15 cellular contexts compared by ENCODE assay signal in the genomic region with DNA sequence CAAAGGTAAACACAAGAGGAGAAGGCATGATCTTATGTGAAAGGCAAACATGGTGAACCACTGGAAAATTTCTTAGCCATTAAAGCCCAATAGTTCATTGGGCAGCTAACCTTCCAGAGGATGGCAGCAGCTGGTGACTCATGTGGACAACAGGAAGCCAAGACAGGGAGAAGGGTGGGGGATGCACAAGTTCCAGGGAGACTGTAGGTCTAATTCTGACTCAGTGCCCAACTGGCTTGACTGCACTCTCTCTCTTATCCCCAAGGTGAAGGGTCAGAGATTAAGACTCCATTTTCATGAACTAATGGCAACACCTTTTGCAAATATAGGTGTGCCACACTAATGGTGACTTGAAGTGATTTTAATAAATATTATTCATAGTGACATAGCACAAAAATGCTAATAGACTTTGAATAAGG. TPM values are rescaled to one million over a fixed set of nuclear protein-coding genes. Genes with fewer than 3 reads are reported as not detected.
A peak's percentile ranks its signal among the peaks of the same experiment; 100 is the strongest.
DNase-seq lines count a peak whose midpoint lies in the region; ATAC-seq and TF ChIP-seq lines count a peak whose summit lies in the region.
"Had no signal": no experiment of that assay in that cellular context is flagged by ENCODE, and none has a peak within 500 bp of the region (broad histone marks: within the 10 kb centered on the region; RNA-seq: fewer than 3 reads in every experiment).

No MANE protein-coding gene starts in this region.

- no TSS peak for BruUV-seq in Calu3 (replicated peaks; lab: Mats Ljungman, UMichigan)

- peak overlapping the region; percentile 75 for H3K27ac Mint-ChIP-seq in Calu3 (ENCODE audit: unreplicated experiment)
- no peak overlapping the region for H3K27ac Mint-ChIP-seq in T-cell
- H3K27ac Mint-ChIP-seq: activated CD8-positive, alpha-beta T cell treated with anti-CD3 and anti-CD28 coated beads, Interleukin-2, amount 10 ng/mL, durations not matched to agents 7 days and 5 days; nephron; T-helper 17 cell had no signal

- no peak for TF ChIP-seq CTCF in Calu3 (IDR thresholded peaks at IDR 0.05; ENCODE audit: unreplicated experiment)
- no peak for TF ChIP-seq CTCF in mucosa of descending colon (IDR thresholded peaks at IDR 0.05)
- TF ChIP-seq CTCF in lower leg skin (IDR thresholded peaks at IDR 0.05), result no peak
- TF ChIP-seq CTCF in psoas muscle (IDR thresholded peaks at IDR 0.05), result no peak

- DNase-seq in Calu3, result peak; percentile 76
- DNase-seq in NCI-H226, result peak; percentile 84
- DNase-seq in epithelial cell of prostate (ENCODE audit: low read depth, low spot score), result peak; percentile 81
- DNase-seq in mucosa of descending colon, result no peak
- DNase-seq in lower leg skin (ENCODE audit: low spot score in 2 of 2), result no peak
- no peak for DNase-seq in stimulated activated CD8-positive, alpha-beta memory T cell treated with anti-CD3 and anti-CD28 coated beads, Interleukin-4, amount 100 ng/mL, for 48 hours
- DNase-seq in T-cell, result no peak
- no peak for DNase-seq in psoas muscle
- DNase-seq: activated CD8-positive, alpha-beta T cell treated with anti-CD3 and anti-CD28 coated beads, Interleukin-2, amount 10 ng/mL, durations not matched to agents 7 days and 5 days; activated naive CD4-positive, alpha-beta T cell treated with anti-CD3 and anti-CD28 coated beads, Interleukin-2, amount 50 U/mL, for 16 hours; dorsolateral prefrontal cortex; NCI-H1436; NK-92 treated with Interleukin-12 subunit alpha and Interleukin-12 subunit beta, amount 100 ng/mL, for 24 hours; T-helper 17 cell had no signal

- H3K4me3 Mint-ChIP-seq in Calu3 (ENCODE audit: low read depth, unreplicated experiment), result no peak overlapping the region
- H3K4me3 Mint-ChIP-seq in T-cell, result no peak overlapping the region
- H3K4me3 Mint-ChIP-seq: activated CD8-positive, alpha-beta T cell treated with anti-CD3 and anti-CD28 coated beads, Interleukin-2, amount 10 ng/mL, durations not matched to agents 7 days and 5 days; nephron; T-helper 17 cell had no signal

- no peaks in the 10 kb centered on the region for H3K36me3 ChIP-seq in mucosa of descending colon (ENCODE audit: low read depth)
- no peaks in the 10 kb centered on the region for H3K36me3 ChIP-seq in psoas muscle (ENCODE audit: insufficient read depth in 1 of 2, low read depth in 1 of 2)

- POLR2A ChIA-PET in T-cell (lab: Charles Lee), result no interaction called here

- peak overlapping the region; percentile 100 for H3K27ac ChIP-seq in epithelial cell of prostate
- no peak overlapping the region for H3K27ac ChIP-seq in psoas muscle
- H3K27ac ChIP-seq: dorsolateral prefrontal cortex had no signal

- ATAC-seq in mucosa of descending colon (peak; percentile 58), T-cell (replicated peaks in 1 of 4) (no peak), psoas muscle (no peak)
- ATAC-seq: activated CD8-positive, alpha-beta T cell treated with anti-CD3 and anti-CD28 coated beads, Interleukin-2, amount 10 ng/mL, durations not matched to agents 7 days and 5 days; T-helper 17 cell had no signal

- no peaks in the 10 kb centered on the region for H3K9me3 Mint-ChIP-seq in Calu3 (ENCODE audit: low read depth, unreplicated experiment)
- no peaks in the 10 kb centered on the region for H3K9me3 Mint-ChIP-seq in T-cell
- H3K9me3 Mint-ChIP-seq: nephron had no signal

- TF ChIP-seq POLR2A in lower leg skin (IDR thresholded peaks at IDR 0.05), result no peak

- CTCF ChIA-PET in Calu3 (lab: Charles Lee) (interaction anchor here (0.8 to 2.3 kb wide), 3 partner anchors 8 to 68 kb away, joined by 3 to 8 read pairs (median 6); a partner anchor contains a TSS), T-cell (lab: Charles Lee) (no interaction called here)

- intact Hi-C loops in Calu3 (cut with micrococcal nuclease; ENCODE audit: unreplicated experiment), result loop anchor here (10.0 kb wide), 1 partner anchor 150 kb away; no protein-coding TSS in a partner anchor
- intact Hi-C loops in mucosa of descending colon (cut with DNase I, micrococcal nuclease), result no loop called here
- intact Hi-C loops in lower leg skin (cut with DNase I; ENCODE audit: low total_unique reads), result no loop called here
- intact Hi-C loops in psoas muscle (cut with DNase I), result no loop called here

- H3K4me1 ChIP-seq in mucosa of descending colon (ENCODE audit: low read depth) (peaks cover 3% of the 10 kb centered on the region), psoas muscle (no peaks in the 10 kb centered on the region)

- H3K27me3 ChIP-seq in psoas muscle (ENCODE audit: insufficient read depth in 3 of 3, low read length in 2 of 3), result no peaks in the 10 kb centered on the region

- H3K4me3 ChIP-seq in mucosa of descending colon, result no peak overlapping the region
- no peak overlapping the region for H3K4me3 ChIP-seq in lower leg skin (ENCODE audit: low read depth, poor library complexity, severe bottlenecking)
- no peak overlapping the region for H3K4me3 ChIP-seq in psoas muscle
- H3K4me3 ChIP-seq: dorsolateral prefrontal cortex had no signal

- peaks cover 65% of the 10 kb centered on the region for H3K4me1 Mint-ChIP-seq in Calu3 (ENCODE audit: low read depth, unreplicated experiment)
- H3K4me1 Mint-ChIP-seq in T-cell, result no peaks in the 10 kb centered on the region
- H3K4me1 Mint-ChIP-seq: T-helper 17 cell had no signal

- peaks cover 31% of the 10 kb centered on the region for H3K36me3 Mint-ChIP-seq in Calu3 (ENCODE audit: insufficient read depth, unreplicated experiment)
- H3K36me3 Mint-ChIP-seq in T-cell, result no peaks in the 10 kb centered on the region

- H3K27me3 Mint-ChIP-seq in Calu3 (ENCODE audit: unreplicated experiment) (no peaks in the 10 kb centered on the region), T-cell (peaks cover 7 to 30% of the 10 kb centered on the region in 2 donors)

- H3K9me3 ChIP-seq in mucosa of descending colon (no peaks in the 10 kb centered on the region), psoas muscle (no peaks in the 10 kb centered on the region)

RNA-seq across cellular contexts. Expression of a gene that starts 47.9 kb away (rescaled TPM):
- total RNA-seq in Calu3 (2022), result 13.3 and 14.5 TPM in 2 replicates
- 10 to 100 TPM in 1 of 3 donors, 1 to 10 TPM in 2; 6.1 to 14.1 (median 9.0) TPM for total RNA-seq in mucosa of descending colon
- total RNA-seq in lower leg skin, result 1 to 10 TPM; 2.1 to 5.8 (median 2.9) TPM
- total RNA-seq in T-cell, result 10 to 100 TPM; 12.6 to 14.0 (median 13.5) TPM
- total RNA-seq in psoas muscle, result 1 to 10 TPM; 3.6 to 6.8 (median 5.4) TPM
- 1 to 10 TPM; 2.1 to 4.0 (median 3.0) TPM for polyA plus RNA-seq in psoas muscle

Comparison
In these comparisons a context has a peak if more than half of its experiments do, and no peak if none do; other contexts are left out.
1. DNase-seq: peak in Calu3 (single experiment), NCI-H226 (single experiment) and epithelial cell of prostate (single experiment); none in mucosa of descending colon (0 of 3), lower leg skin (0 of 2), stimulated activated CD8-positive, alpha-beta memory T cell treated with anti-CD3 and anti-CD28 coated beads, Interleukin-4, amount 100 ng/mL, for 48 hours (single experiment), T-cell (0 of 34) and psoas muscle (0 of 2).